In genomic region chr17:33052856-33053255, GRCh38 we compare ENCODE assay signal across 2 cellular contexts.
TF ChIP-seq lines count a peak whose summit lies in the region.

No MANE protein-coding gene starts in this region.

TF ChIP-seq in K562, 482 proteins besides CTCF, POLR2A, EP300 and RAD21 (continued from another document):
- no peak for TF ChIP-seq RERE (CRISPR knock-in tag; IDR thresholded peaks at IDR 0.05; ENCODE audit: borderline replicate concordance)

TF ChIP-seq in WTC11, 78 proteins besides CTCF, POLR2A, EP300 and RAD21 (continued from another document):
- no peak for TF ChIP-seq MAX (CRISPR knock-in tag; IDR thresholded peaks at IDR 0.05)
- TF ChIP-seq IRF1 (CRISPR knock-in tag; IDR thresholded peaks at IDR 0.05), result no peak
- no peak for TF ChIP-seq ZNF317 (CRISPR knock-in tag; IDR thresholded peaks at IDR 0.05; ENCODE audit: borderline replicate concordance, low read depth)
- TF ChIP-seq TCF7 (CRISPR knock-in tag; IDR thresholded peaks at IDR 0.05; ENCODE audit: low read depth), result no peak
- no peak for TF ChIP-seq ZNF121 (CRISPR knock-in tag; IDR thresholded peaks at IDR 0.05)
